In the genomic region with DNA sequence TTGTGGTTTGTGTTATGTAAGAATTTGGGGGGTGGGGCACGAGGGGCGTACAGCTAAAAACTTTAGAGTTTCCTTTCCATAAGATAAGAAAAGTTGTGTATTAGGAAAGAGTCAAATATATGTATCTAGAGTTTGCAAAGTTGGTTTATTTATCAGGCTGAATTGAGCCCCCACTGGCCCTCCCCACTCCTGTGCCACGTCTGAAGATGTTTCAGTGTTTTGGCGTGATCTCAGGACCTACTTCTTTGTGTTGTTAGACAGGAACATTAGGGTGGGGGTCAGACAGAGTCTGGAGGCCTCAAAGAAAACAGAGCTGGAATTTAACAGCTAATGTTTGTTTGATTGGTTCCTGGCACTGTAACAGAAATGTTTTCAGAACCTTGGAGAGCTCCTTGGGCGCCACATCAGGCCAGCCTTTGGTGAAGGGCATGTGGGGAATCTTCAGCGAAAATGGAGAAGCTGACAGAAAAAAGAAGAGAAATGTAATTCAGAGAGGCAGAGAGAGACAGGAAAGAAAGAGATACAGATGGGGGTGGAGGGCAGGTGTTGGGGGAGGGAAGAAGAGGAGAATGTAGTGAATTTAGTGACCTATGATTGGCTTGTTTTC, we compare ENCODE assay signal across 1 cellular context.
TF ChIP-seq lines count a peak whose summit lies in the region.

No MANE protein-coding gene starts in this region.

TF ChIP-seq in HepG2, 621 proteins besides CTCF, POLR2A, EP300 and RAD21 (continued from another document and continues in another):
- TF ChIP-seq ZNF646 (CRISPR knock-in tag; IDR thresholded peaks at IDR 0.05) = no peak
- peak; percentile 98 for TF ChIP-seq NKX3-1 (CRISPR knock-in tag; IDR thresholded peaks at IDR 0.05)
- no peak for TF ChIP-seq CC2D1A (CRISPR knock-in tag; IDR thresholded peaks at IDR 0.05)
- no peak for TF ChIP-seq THAP9 (CRISPR knock-in tag; IDR thresholded peaks at IDR 0.05; ENCODE audit: borderline replicate concordance)
- peak; percentile 87 for TF ChIP-seq SALL1 (CRISPR knock-in tag; IDR thresholded peaks at IDR 0.05)
- TF ChIP-seq NCOA5 (CRISPR knock-in tag; IDR thresholded peaks at IDR 0.05) = no peak
- TF ChIP-seq RBFOX2 (IDR thresholded peaks at IDR 0.05; ENCODE audit: low read depth, low read length) = no peak
- peak; percentile 80; the same call in 1 of the 2 replicates for TF ChIP-seq TOPORS (CRISPR knock-in tag; IDR thresholded peaks at IDR 0.05)
- TF ChIP-seq TBX3 (IDR thresholded peaks at IDR 0.05; ENCODE audit: borderline replicate concordance) = no peak
- TF ChIP-seq, protein P1, sequence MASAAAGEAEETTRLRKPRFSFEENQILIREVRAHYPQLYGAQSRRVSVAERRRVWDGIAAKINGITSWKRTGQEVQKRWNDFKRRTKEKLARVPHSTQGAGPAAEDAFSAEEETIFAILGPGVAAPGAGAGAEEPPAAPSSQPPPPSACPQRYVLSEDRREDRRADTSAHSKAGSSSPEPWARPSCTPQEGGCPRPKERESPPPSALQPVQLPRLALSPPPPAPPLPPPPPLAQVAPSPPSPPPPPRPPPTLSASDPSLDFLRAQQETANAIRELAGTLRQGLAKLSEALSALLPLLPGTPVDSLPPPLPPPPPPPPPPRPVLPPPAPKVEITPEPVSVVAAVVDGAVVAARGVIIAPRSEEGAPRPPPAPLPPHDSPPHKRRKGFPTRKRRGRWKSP (CRISPR knock-in tag; IDR thresholded peaks at IDR 0.05) = peak; percentile 69; the same call in 1 of the 2 replicates
- TF ChIP-seq BRCA1 (CRISPR knock-in tag; IDR thresholded peaks at IDR 0.05) = peak; percentile 98
- TF ChIP-seq REXO4 (CRISPR knock-in tag; IDR thresholded peaks at IDR 0.05; ENCODE audit: borderline replicate concordance) = no peak
- TF ChIP-seq CSRNP2 (CRISPR knock-in tag; conservative IDR thresholded peaks at IDR 0.05; ENCODE audit: low read depth) = no peak
- peak; percentile 92; the same call in 1 of the 2 replicates for TF ChIP-seq SNAPC5 (CRISPR knock-in tag; IDR thresholded peaks at IDR 0.05; ENCODE audit: borderline replicate concordance)
- 0 out of 2 replicates have a peak, but pooled peaks have one; percentile 64 for TF ChIP-seq ZNF761 (CRISPR knock-in tag; conservative IDR thresholded peaks at IDR 0.05)
- no peak for TF ChIP-seq MAFG (CRISPR knock-in tag; IDR thresholded peaks at IDR 0.05)
- peak; percentile 75; the same call in 1 of the 2 replicates for TF ChIP-seq ZBTB10 (CRISPR knock-in tag; IDR thresholded peaks at IDR 0.05; ENCODE audit: borderline replicate concordance)
- TF ChIP-seq NFYC (CRISPR knock-in tag; IDR thresholded peaks at IDR 0.05) = peak; percentile 56
- TF ChIP-seq BORCS8-MEF2B (CRISPR knock-in tag; IDR thresholded peaks at IDR 0.05) = peak; percentile 97
- no peak for TF ChIP-seq HNF4A (CRISPR knock-in tag; IDR thresholded peaks at IDR 0.05)
- peak; percentile 43; the same call in 1 of the 2 replicates for TF ChIP-seq REL (CRISPR knock-in tag; conservative IDR thresholded peaks at IDR 0.05)
- TF ChIP-seq, protein P2, sequence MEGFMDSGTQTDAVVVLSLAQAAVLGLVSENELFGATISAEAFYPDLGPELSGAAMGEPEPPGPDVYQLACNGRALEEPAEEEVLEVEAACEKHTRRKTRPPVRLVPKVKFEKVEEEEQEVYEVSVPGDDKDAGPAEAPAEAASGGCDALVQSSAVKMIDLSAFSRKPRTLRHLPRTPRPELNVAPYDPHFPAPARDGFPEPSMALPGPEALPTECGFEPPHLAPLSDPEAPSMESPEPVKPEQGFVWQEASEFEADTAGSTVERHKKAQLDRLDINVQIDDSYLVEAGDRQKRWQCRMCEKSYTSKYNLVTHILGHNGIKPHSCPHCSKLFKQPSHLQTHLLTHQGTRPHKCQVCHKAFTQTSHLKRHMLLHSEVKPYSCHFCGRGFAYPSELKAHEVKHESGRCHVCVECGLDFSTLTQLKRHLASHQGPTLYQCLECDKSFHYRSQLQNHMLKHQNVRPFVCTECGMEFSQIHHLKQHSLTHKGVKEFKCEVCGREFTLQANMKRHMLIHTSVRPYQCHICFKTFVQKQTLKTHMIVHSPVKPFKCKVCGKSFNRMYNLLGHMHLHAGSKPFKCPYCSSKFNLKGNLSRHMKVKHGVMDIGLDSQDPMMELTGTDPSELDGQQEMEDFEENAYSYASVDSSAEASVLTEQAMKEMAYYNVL (CRISPR knock-in tag; IDR thresholded peaks at IDR 0.05; ENCODE audit: borderline replicate concordance) = peak; percentile 53; the same call in 1 of the 2 replicates
- peak; percentile 84 for TF ChIP-seq ZNF639 (CRISPR knock-in tag; conservative IDR thresholded peaks at IDR 0.05)
- TF ChIP-seq PBX2 (CRISPR knock-in tag; IDR thresholded peaks at IDR 0.05) = no peak
- no peak for TF ChIP-seq JARID2 (CRISPR knock-in tag; IDR thresholded peaks at IDR 0.05; ENCODE audit: insufficient replicate concordance)
- TF ChIP-seq ZMYM2 (CRISPR knock-in tag; IDR thresholded peaks at IDR 0.05) = no peak
- 0 out of 2 replicates have a peak, but pooled peaks have one; percentile 49 for TF ChIP-seq ZFAT (CRISPR knock-in tag; conservative IDR thresholded peaks at IDR 0.05)
- TF ChIP-seq ZNF879 (CRISPR knock-in tag; IDR thresholded peaks at IDR 0.05) = 0 out of 2 replicates have a peak, but pooled peaks have one; percentile 38
- TF ChIP-seq KDM5A (IDR thresholded peaks at IDR 0.05; ENCODE audit: borderline replicate concordance, low read length) = no peak
- 0 out of 2 replicates have a peak, but pooled peaks have one; percentile 69 for TF ChIP-seq ZNF543 (CRISPR knock-in tag; IDR thresholded peaks at IDR 0.05)
- peak; percentile 54; the same call in 1 of the 2 replicates for TF ChIP-seq FOXC1 (CRISPR knock-in tag; IDR thresholded peaks at IDR 0.05; ENCODE audit: borderline replicate concordance)
- peak; percentile 71; the same call in 1 of the 2 replicates for TF ChIP-seq ZNF20 (CRISPR knock-in tag; IDR thresholded peaks at IDR 0.05)
- TF ChIP-seq NAIF1 (CRISPR knock-in tag; IDR thresholded peaks at IDR 0.05; ENCODE audit: borderline replicate concordance) = no peak
- TF ChIP-seq GZF1 (CRISPR knock-in tag; IDR thresholded peaks at IDR 0.05) = no peak
- no peak for TF ChIP-seq ZNF678 (CRISPR knock-in tag; IDR thresholded peaks at IDR 0.05)
- TF ChIP-seq ZNF75D (CRISPR knock-in tag; IDR thresholded peaks at IDR 0.05; ENCODE audit: borderline replicate concordance) = no peak
- TF ChIP-seq CHD4 (IDR thresholded peaks at IDR 0.05; ENCODE audit: borderline replicate concordance, low read length) = no peak
- TF ChIP-seq TP53 (CRISPR knock-in tag; conservative IDR thresholded peaks at IDR 0.05) = 0 out of 2 replicates have a peak, but pooled peaks have one; percentile 52
- no peak for TF ChIP-seq PHF8 (CRISPR knock-in tag; IDR thresholded peaks at IDR 0.05)
